Comparison of ENCODE assay signal across 1 cellular context in the genomic region with DNA sequence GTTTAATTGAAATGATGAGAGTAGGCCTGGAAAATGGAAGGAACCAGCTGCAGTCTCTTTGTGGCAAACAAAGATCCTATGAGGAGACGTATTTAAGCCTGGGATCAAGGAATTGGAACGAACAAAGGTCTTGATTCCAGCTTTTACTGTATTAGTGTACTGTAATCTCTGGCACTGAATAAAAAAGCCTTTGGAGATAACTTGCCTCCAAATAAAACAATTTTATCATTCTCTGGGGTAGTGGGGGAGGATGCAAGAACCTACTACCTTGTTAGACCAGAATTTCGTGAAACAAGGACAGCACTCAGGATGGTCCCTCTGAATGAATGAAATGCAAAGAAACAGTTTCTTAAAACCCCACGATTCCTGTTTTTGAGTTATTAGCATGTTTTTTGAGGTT.
TF ChIP-seq lines count a peak whose summit lies in the region.

No MANE protein-coding gene starts in this region.

TF ChIP-seq in GM23338, 12 proteins besides CTCF, POLR2A, EP300 and RAD21 (continued from another document):
- no peak for TF ChIP-seq POLR2AphosphoS5 (IDR thresholded peaks at IDR 0.05; ENCODE audit: low read depth)
- TF ChIP-seq EZH2phosphoT487 (IDR thresholded peaks at IDR 0.05; ENCODE audit: unreplicated experiment): no peak
